21 cellular contexts compared by ENCODE assay signal in genomic region chr2:229141626-229142025, GRCh38.
A peak's percentile ranks its signal among the peaks of the same experiment; 100 is the strongest.
DNase-seq lines count a peak whose midpoint lies in the region; ATAC-seq and TF ChIP-seq lines count a peak whose summit lies in the region.
"Had no signal": no experiment of that assay in that cellular context is flagged by ENCODE, and none has a peak within 500 bp of the region (broad histone marks: within the 10 kb centered on the region; RNA-seq: fewer than 3 reads in every experiment).

No MANE protein-coding gene starts in this region.

- no peaks in the 10 kb centered on the region for H3K27me3 ChIP-seq in fibroblast of lung (ENCODE audit: control insufficient read depth, insufficient read depth, low read length)
- H3K27me3 ChIP-seq: left lung, transverse colon had no signal

- TF ChIP-seq CTCF in fibroblast of lung (conservative IDR thresholded peaks at IDR 0.05 in 1 of 2, IDR thresholded peaks at IDR 0.05 in 1 of 2; ENCODE audit: low read depth in 1 of 2, low read length in 2 of 2) = no peak

- peak; percentile 14 for DNase-seq in DMS153 (lab: John Stamatoyannopoulos, UW)
- no peak for DNase-seq in DMS153 treated with DMSO at 0.1 percent for 48 hours (lab: John Stamatoyannopoulos, UW; ENCODE audit: unreplicated experiment)
- peak; percentile 36 for DNase-seq in RKO (ENCODE audit: low spot score)
- peak; percentile 81 to 86 for DNase-seq in fibroblast of lung (ENCODE audit: low read depth in 2 of 2)
- peak; percentile 4 for DNase-seq in smooth muscle cell of the brain vasculature (ENCODE audit: low read depth, low spot score)
- DNase-seq in COLO829 (ENCODE audit: low spot score) = no peak
- no peak for DNase-seq in NCI-H1930 (lab: John Stamatoyannopoulos, UW)
- DNase-seq: activated CD8-positive, alpha-beta memory T cell treated with anti-CD3 and anti-CD28 coated beads, Interleukin-2, amount 50 U/mL, for 4 hours; activated naive CD4-positive, alpha-beta T cell treated with anti-CD3 and anti-CD28 coated beads, Interleukin-2, amount 50 U/mL, for 16 hours; CD8-positive, alpha-beta T cell; cerebellar nuclear complex; hypothalamus; left lung; natural killer cell; NCI-H510A treated with DMSO at 0.1 percent for 48 hours; stimulated activated CD4-positive, alpha-beta T cell treated with anti-CD3 and anti-CD28 coated beads, Interleukin-4, amount 100 ng/mL, for 24 hours; T-helper 1 cell; transverse colon had no signal

- H3K4me2 ChIP-seq in fibroblast of lung (ENCODE audit: extremely low read depth, insufficient read depth, low read length) = no peak overlapping the region

- H4K20me1 ChIP-seq in fibroblast of lung (ENCODE audit: control insufficient read depth, extremely low read depth, insufficient read depth, low read length) = no peaks in the 10 kb centered on the region

- no peaks in the 10 kb centered on the region for H3K36me3 ChIP-seq in fibroblast of lung (ENCODE audit: control insufficient read depth, insufficient read depth, low read length)
- H3K36me3 ChIP-seq: left lung, transverse colon had no signal

- no peak overlapping the region for H3K9ac ChIP-seq in fibroblast of lung (ENCODE audit: insufficient read depth, low read length)

- H3K4me1 ChIP-seq in fibroblast of lung (ENCODE audit: control insufficient read depth, extremely low read depth, insufficient read depth, low read length) = no peaks in the 10 kb centered on the region
- H3K4me1 ChIP-seq: left lung had no signal

- no peaks in the 10 kb centered on the region for H3K79me2 ChIP-seq in fibroblast of lung (ENCODE audit: control insufficient read depth, insufficient read depth, low read length)

- ATAC-seq in GM21447 (IDR thresholded peaks at IDR 0.05; ENCODE audit: unreplicated experiment) = no peak
- ATAC-seq: CD8-positive, alpha-beta T cell; K562; left lung; natural killer cell had no signal

- H3K9me3 ChIP-seq in fibroblast of lung (ENCODE audit: control insufficient read depth, insufficient read depth, low read depth, low read length) = no peaks in the 10 kb centered on the region

- no peak overlapping the region for H3K4me3 ChIP-seq in fibroblast of lung (replicated peaks in 1 of 4; ENCODE audit: control extremely low read depth in 1 of 4, insufficient read depth in 1 of 4, low read depth in 3 of 4, low read length in 4 of 4)
- H3K4me3 ChIP-seq: K562, left lung, transverse colon had no signal

- H3K27ac ChIP-seq in fibroblast of lung (ENCODE audit: insufficient read depth, low read length) = no peak overlapping the region
- H3K27ac ChIP-seq: 22Rv1, left lung, transverse colon had no signal

- H2AFZ ChIP-seq in fibroblast of lung (ENCODE audit: low read length) = no peak overlapping the region

Comparison
In these comparisons a context has a peak if more than half of its experiments do, and no peak if none do; other contexts are left out.
1. DNase-seq: peak in DMS153 (single experiment), RKO (single experiment), fibroblast of lung (2 of 2) and smooth muscle cell of the brain vasculature (single experiment); none in DMS153 treated with DMSO at 0.1 percent for 48 hours (single experiment), COLO829 (single experiment) and NCI-H1930 (0 of 2).